ENCODE assay signal across 18 cellular contexts in the genomic region with DNA sequence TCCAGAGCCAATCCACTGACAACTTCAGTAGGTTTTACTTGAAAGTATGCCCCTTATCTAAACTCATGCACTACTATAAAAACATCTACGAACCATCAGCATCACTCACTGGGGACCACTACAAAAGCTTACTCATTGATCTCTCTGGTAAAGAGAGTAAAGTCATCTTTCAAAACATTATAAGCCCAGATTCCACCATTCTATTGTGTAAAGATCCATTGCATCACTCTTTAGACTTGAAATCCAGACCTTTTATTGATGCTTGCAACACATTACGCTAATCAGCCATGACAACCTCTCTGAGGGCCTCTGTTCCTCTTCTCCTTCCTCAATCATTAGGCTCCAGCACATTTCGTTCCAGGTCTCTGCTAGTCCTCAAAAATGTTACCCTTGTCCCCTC.
A peak's percentile ranks its signal among the peaks of the same experiment; 100 is the strongest.
DNase-seq lines count a peak whose midpoint lies in the region; ATAC-seq and TF ChIP-seq lines count a peak whose summit lies in the region.
"Had no signal": no experiment of that assay in that cellular context is flagged by ENCODE, and none has a peak within 500 bp of the region (broad histone marks: within the 10 kb centered on the region; RNA-seq: fewer than 3 reads in every experiment).

No MANE protein-coding gene starts in this region.

- H3K4me1 Mint-ChIP-seq in MCF 10A (ENCODE audit: insufficient read depth, unreplicated experiment) (no peaks in the 10 kb centered on the region), type B pancreatic cell (ENCODE audit: unreplicated experiment) (peaks cover 7% of the 10 kb centered on the region)
- H3K4me1 Mint-ChIP-seq: IgD-negative memory B cell had no signal

- CTCF ChIA-PET in MCF 10A (lab: Yijun Ruan, JAX) = interaction anchor here (1.2 kb wide), 1 partner anchor 162 kb away, joined by 3 read pairs; no protein-coding TSS in a partner anchor

- H3K27ac ChIP-seq in breast epithelium = no peak overlapping the region
- H3K27ac ChIP-seq: SJCRH30 had no signal

- DNase-seq in MCF 10A (ENCODE audit: unreplicated experiment) (peak; percentile 7), breast epithelium (ENCODE audit: low spot score in 2 of 2) (no peak), SK-N-DZ (ENCODE audit: low spot score) (peak; percentile 18), foreskin fibroblast (peak; percentile 28 to 51), NCI-H226 (no peak), type B pancreatic cell (ENCODE audit: extremely low spot score, unreplicated experiment) (no peak)
- DNase-seq: 8988T, C1 segment of cervical spinal cord, DMS 273 treated with DMSO at 0.1 percent for 48 hours, EL, NCI-H1092 treated with DMSO at 0.1 percent for 48 hours, NCI-H1694, NCI-H82, SJCRH30 had no signal

- H3K27me3 ChIP-seq in breast epithelium = no peaks in the 10 kb centered on the region
- H3K27me3 ChIP-seq: SJCRH30 had no signal

- no peaks in the 10 kb centered on the region for H3K9me3 ChIP-seq in breast epithelium
- H3K9me3 ChIP-seq: HAP-1, SJCRH30 had no signal

- POLR2A ChIA-PET in MCF 10A (lab: Yijun Ruan, JAX) = no interaction called here

- H3K9me3 Mint-ChIP-seq in MCF 10A (ENCODE audit: unreplicated experiment) (no peaks in the 10 kb centered on the region), type B pancreatic cell (no peaks in the 10 kb centered on the region)

- no peak for TF ChIP-seq POLR2A in breast epithelium (IDR thresholded peaks at IDR 0.05)
- TF ChIP-seq POLR2A in GM18505 (IDR thresholded peaks at IDR 0.05; ENCODE audit: borderline replicate concordance, extremely low read depth, insufficient read depth, insufficient read length) = no peak

- no peak overlapping the region for H3K4me3 ChIP-seq in breast epithelium
- H3K4me3 ChIP-seq in foreskin fibroblast (ENCODE audit: low read depth in 1 of 2, low read length in 2 of 2) = no peak overlapping the region
- H3K4me3 ChIP-seq: HAP-1, SJCRH30 had no signal

- H3K36me3 Mint-ChIP-seq in MCF 10A (ENCODE audit: insufficient read depth, unreplicated experiment) = no peaks in the 10 kb centered on the region
- no peaks in the 10 kb centered on the region for H3K36me3 Mint-ChIP-seq in type B pancreatic cell
- H3K36me3 Mint-ChIP-seq: IgD-negative memory B cell had no signal

- H3K36me3 ChIP-seq in breast epithelium = no peaks in the 10 kb centered on the region
- H3K36me3 ChIP-seq: HAP-1, SJCRH30 had no signal

- intact Hi-C loops in MCF 10A (cut with micrococcal nuclease) = no loop called here
- intact Hi-C loops in breast epithelium (cut with DNase I; ENCODE audit: low total_unique reads) = no loop called here

- ATAC-seq in GM18505 (IDR thresholded peaks at IDR 0.05; ENCODE audit: unreplicated experiment) (no peak), GM18858 (IDR thresholded peaks at IDR 0.05; ENCODE audit: unreplicated experiment) (no peak)

- TF ChIP-seq CTCF in MCF 10A (IDR thresholded peaks at IDR 0.05; ENCODE audit: unreplicated experiment) = no peak
- no peak for TF ChIP-seq CTCF in breast epithelium (IDR thresholded peaks at IDR 0.05)
- no peak for TF ChIP-seq CTCF in foreskin fibroblast (IDR thresholded peaks at IDR 0.05; ENCODE audit: low read depth, low read length)
- TF ChIP-seq CTCF in type B pancreatic cell (conservative IDR thresholded peaks at IDR 0.05) = no peak

- H3K27ac Mint-ChIP-seq in MCF 10A (ENCODE audit: low read depth, unreplicated experiment) = no peak overlapping the region
- H3K27ac Mint-ChIP-seq in type B pancreatic cell = no peak overlapping the region
- H3K27ac Mint-ChIP-seq: IgD-negative memory B cell had no signal

- H3K4me3 Mint-ChIP-seq in MCF 10A (ENCODE audit: unreplicated experiment) (no peak overlapping the region), type B pancreatic cell (no peak overlapping the region)
- H3K4me3 Mint-ChIP-seq: IgD-negative memory B cell had no signal

- H3K27me3 Mint-ChIP-seq in MCF 10A (ENCODE audit: insufficient read depth, unreplicated experiment) (peaks cover 7% of the 10 kb centered on the region), type B pancreatic cell (peaks cover 15% of the 10 kb centered on the region)
- H3K27me3 Mint-ChIP-seq: IgD-negative memory B cell had no signal

- no TSS peak for BruUV-seq in MCF 10A (replicated peaks; lab: Mats Ljungman, UMichigan)

- H3K4me1 ChIP-seq in breast epithelium = no peaks in the 10 kb centered on the region
- H3K4me1 ChIP-seq: HAP-1, SJCRH30 had no signal

Comparison
In these comparisons a context has a peak if more than half of its experiments do, and no peak if none do; other contexts are left out.
1. DNase-seq: peak in MCF 10A (single experiment), SK-N-DZ (single experiment) and foreskin fibroblast (2 of 2); none in breast epithelium (0 of 2), NCI-H226 (single experiment) and type B pancreatic cell (single experiment).